ENCODE assay signal across 17 cellular contexts in genomic region chr1:191255354-191256057, GRCh38.
DNase-seq lines count a peak whose midpoint lies in the region; ATAC-seq and TF ChIP-seq lines count a peak whose summit lies in the region.
"Had no signal": no experiment of that assay in that cellular context is flagged by ENCODE, and none has a peak within 500 bp of the region (broad histone marks: within the 10 kb centered on the region; RNA-seq: fewer than 3 reads in every experiment).

No MANE protein-coding gene starts in this region.

- H3K27ac Mint-ChIP-seq in neural progenitor cell: peak overlapping the region; percentile 30
- H3K27ac Mint-ChIP-seq: activated CD8-positive, alpha-beta memory T cell treated with anti-CD3 and anti-CD28 coated beads, Interleukin-2, amount 10 ng/mL, durations not matched to agents 7 days and 5 days; B cell; IgD-negative memory B cell; stimulated activated naive CD8-positive, alpha-beta T cell treated with anti-CD3 and anti-CD28 coated beads, Interleukin-15, amount 100 ng/mL, for 72 hours had no signal

- H3F3A ChIP-seq in neural progenitor cell (ENCODE audit: low read depth): no peaks in the 10 kb centered on the region

- H3K4me2 ChIP-seq in neural progenitor cell: no peak overlapping the region

- no peaks in the 10 kb centered on the region for H3K27me3 Mint-ChIP-seq in neural progenitor cell (ENCODE audit: insufficient read depth, low read depth)
- H3K27me3 Mint-ChIP-seq: activated CD8-positive, alpha-beta memory T cell treated with anti-CD3 and anti-CD28 coated beads, Interleukin-2, amount 10 ng/mL, durations not matched to agents 7 days and 5 days; B cell; IgD-negative memory B cell; stimulated activated naive CD8-positive, alpha-beta T cell treated with anti-CD3 and anti-CD28 coated beads, Interleukin-15, amount 100 ng/mL, for 72 hours had no signal

- ATAC-seq in GM18868 (IDR thresholded peaks at IDR 0.05; ENCODE audit: unreplicated experiment) (peak; percentile 88), HG03066 (IDR thresholded peaks at IDR 0.05; ENCODE audit: low read depth, unreplicated experiment) (peak; percentile 66)
- ATAC-seq: activated CD8-positive, alpha-beta memory T cell treated with anti-CD3 and anti-CD28 coated beads, Interleukin-2, amount 10 ng/mL, durations not matched to agents 7 days and 5 days; PC-3; stimulated activated naive CD8-positive, alpha-beta T cell treated with anti-CD3 and anti-CD28 coated beads, Interleukin-15, amount 100 ng/mL, for 72 hours had no signal

- peaks cover 4% of the 10 kb centered on the region for H3K4me1 ChIP-seq in neural progenitor cell
- H3K4me1 ChIP-seq: uterus had no signal

- H3K36me3 Mint-ChIP-seq in neural progenitor cell: peaks cover 3% of the 10 kb centered on the region
- H3K36me3 Mint-ChIP-seq: activated CD8-positive, alpha-beta memory T cell treated with anti-CD3 and anti-CD28 coated beads, Interleukin-2, amount 10 ng/mL, durations not matched to agents 7 days and 5 days; IgD-negative memory B cell had no signal

- H3K27me3 ChIP-seq in neural progenitor cell: no peaks in the 10 kb centered on the region
- H3K27me3 ChIP-seq: uterus had no signal

- no peaks in the 10 kb centered on the region for H3K79me2 ChIP-seq in neural progenitor cell (ENCODE audit: low read depth)

- H3K9ac ChIP-seq in neural progenitor cell: no peak overlapping the region

- no peak overlapping the region for H3K4me3 Mint-ChIP-seq in neural progenitor cell
- H3K4me3 Mint-ChIP-seq: activated CD8-positive, alpha-beta memory T cell treated with anti-CD3 and anti-CD28 coated beads, Interleukin-2, amount 10 ng/mL, durations not matched to agents 7 days and 5 days; B cell; IgD-negative memory B cell; stimulated activated naive CD8-positive, alpha-beta T cell treated with anti-CD3 and anti-CD28 coated beads, Interleukin-15, amount 100 ng/mL, for 72 hours had no signal

- no peaks in the 10 kb centered on the region for H4K20me1 ChIP-seq in neural progenitor cell (ENCODE audit: low read depth)

- H3K9me3 ChIP-seq in neural progenitor cell (ENCODE audit: low read depth): no peaks in the 10 kb centered on the region
- H3K9me3 ChIP-seq: uterus had no signal

- H3K4me3 ChIP-seq in neural progenitor cell: no peak overlapping the region
- H3K4me3 ChIP-seq: uterus had no signal

- peaks cover 8% of the 10 kb centered on the region for H3K4me1 Mint-ChIP-seq in neural progenitor cell
- H3K4me1 Mint-ChIP-seq: activated CD8-positive, alpha-beta memory T cell treated with anti-CD3 and anti-CD28 coated beads, Interleukin-2, amount 10 ng/mL, durations not matched to agents 7 days and 5 days; B cell; IgD-negative memory B cell; stimulated activated naive CD8-positive, alpha-beta T cell treated with anti-CD3 and anti-CD28 coated beads, Interleukin-15, amount 100 ng/mL, for 72 hours had no signal

- no peaks in the 10 kb centered on the region for H3K36me3 ChIP-seq in neural progenitor cell
- H3K36me3 ChIP-seq: uterus had no signal

- no peak for TF ChIP-seq CTCF in neural progenitor cell (IDR thresholded peaks at IDR 0.05)

- peak; percentile 64 for DNase-seq in NCI-H2107 treated with DMSO at 0.1 percent for 48 hours (lab: John Stamatoyannopoulos, UW; ENCODE audit: unreplicated experiment)
- DNase-seq in neural progenitor cell (ENCODE audit: low spot score): peak; percentile 69
- DNase-seq in medulla oblongata (ENCODE audit: extremely low spot score): no peak
- DNase-seq in activated gamma-delta T cell (lab: John Stamatoyannopoulos, UW): no peak
- no peak for DNase-seq in activated gamma-delta T cell treated with Interleukin-2 at 50 U/mL for 16 hours
- DNase-seq: activated CD8-positive, alpha-beta memory T cell treated with anti-CD3 and anti-CD28 coated beads, Interleukin-2, amount 10 ng/mL, durations not matched to agents 7 days and 5 days; activated naive CD4-positive, alpha-beta T cell; hippocampal formation; NCI-H1417 treated with DMSO at 0.1 percent for 48 hours; NCI-H446 treated with DMSO at 0.1 percent for 48 hours; PC-3; stimulated activated naive CD8-positive, alpha-beta T cell treated with anti-CD3 and anti-CD28 coated beads, Interleukin-15, amount 100 ng/mL, for 72 hours; uterus had no signal

- H3K9me3 Mint-ChIP-seq in neural progenitor cell: peaks cover 11% of the 10 kb centered on the region

- H3K27ac ChIP-seq in neural progenitor cell: no peak overlapping the region
- H3K27ac ChIP-seq: uterus had no signal

- H2AFZ ChIP-seq in neural progenitor cell (replicated peaks): no peak overlapping the region

Comparison
In these comparisons a context has a peak if more than half of its experiments do, and no peak if none do; other contexts are left out.
1. DNase-seq: peak in NCI-H2107 treated with DMSO at 0.1 percent for 48 hours (single experiment) and neural progenitor cell (single experiment); none in medulla oblongata (single experiment), activated gamma-delta T cell (single experiment) and activated gamma-delta T cell treated with Interleukin-2 at 50 U/mL for 16 hours (single experiment).